8 cellular contexts compared by ENCODE assay signal in genomic region chrX:2497961-2498780, GRCh38. TPM values are rescaled to one million over a fixed set of nuclear protein-coding genes. Genes with fewer than 3 reads are reported as not detected.
DNase-seq lines count a peak whose midpoint lies in the region; ATAC-seq and TF ChIP-seq lines count a peak whose summit lies in the region.

No MANE protein-coding gene starts in this region.

- H2BK120ac ChIP-seq in neuronal stem cell (ENCODE audit: low read depth, low read length): no peak overlapping the region

- TF ChIP-seq CTCF in RWPE2 (IDR thresholded peaks at IDR 0.05; ENCODE audit: poor library complexity, severe bottlenecking) (no peak), fibroblast of lung (conservative IDR thresholded peaks at IDR 0.05 in 1 of 2, IDR thresholded peaks at IDR 0.05 in 1 of 2; ENCODE audit: low read depth in 1 of 2, low read length in 2 of 2) (no peak)

- no peak overlapping the region for H3K27ac ChIP-seq in CD4-positive, CD25-positive, alpha-beta regulatory T cell (ENCODE audit: insufficient read depth, low read length, poor library complexity, severe bottlenecking)
- peak overlapping the region; percentile 14 for H3K27ac ChIP-seq in RWPE2 (ENCODE audit: poor library complexity, severe bottlenecking)
- peak overlapping the region; percentile 34 for H3K27ac ChIP-seq in fibroblast of lung (ENCODE audit: insufficient read depth, low read length)
- H3K27ac ChIP-seq in neuronal stem cell (replicated peaks; ENCODE audit: low read length): peak overlapping the region; percentile 73

- H4K91ac ChIP-seq in neuronal stem cell (ENCODE audit: low read depth, low read length, poor library complexity): no peak overlapping the region

- H4K8ac ChIP-seq in neuronal stem cell (ENCODE audit: low read depth, low read length): no peak overlapping the region

- no peak overlapping the region for H2AK5ac ChIP-seq in neuronal stem cell (ENCODE audit: low read depth, low read length)

- H3K4ac ChIP-seq in neuronal stem cell (ENCODE audit: low read length): no peak overlapping the region

- no peaks in the 10 kb centered on the region for H3K9me3 ChIP-seq in CD4-positive, CD25-positive, alpha-beta regulatory T cell (ENCODE audit: control insufficient read depth in 2 of 2, low read length in 2 of 2)
- no peaks in the 10 kb centered on the region for H3K9me3 ChIP-seq in RWPE2 (ENCODE audit: severe bottlenecking)
- no peaks in the 10 kb centered on the region for H3K9me3 ChIP-seq in fibroblast of lung (ENCODE audit: control insufficient read depth, insufficient read depth, low read depth, low read length)
- H3K9me3 ChIP-seq in neuronal stem cell (replicated peaks in 1 of 2; ENCODE audit: control insufficient read depth in 2 of 2, insufficient read depth in 1 of 2, low read depth in 1 of 2, low read length in 2 of 2): no peaks in the 10 kb centered on the region

- peak overlapping the region; percentile 87 to 95 (median 90) for H3K4me3 Mint-ChIP-seq in CD4-positive, CD25-positive, alpha-beta regulatory T cell

- H3K4me1 Mint-ChIP-seq in CD4-positive, CD25-positive, alpha-beta regulatory T cell: peaks cover 18 to 47% (median 25%) of the 10 kb centered on the region in 4 donors

- DNase-seq in CD4-positive, CD25-positive, alpha-beta regulatory T cell: no peak
- no peak for DNase-seq in RWPE2 (ENCODE audit: low spot score)
- peak; percentile 55 to 85 for DNase-seq in fibroblast of lung (ENCODE audit: low read depth in 2 of 2)
- no peak for DNase-seq in neuronal stem cell (ENCODE audit: low spot score)
- DNase-seq in cerebellar nuclear complex (lab: John Stamatoyannopoulos, UW): no peak
- DNase-seq in stimulated activated CD4-positive, alpha-beta T cell treated with anti-CD3 and anti-CD28 coated beads, Interleukin-1b, Interleukin-23, amount 100 ng/mL, for 48 hours: no peak
- no peak for DNase-seq in central memory CD4-positive, alpha-beta T cell

- H3K27me3 ChIP-seq in CD4-positive, CD25-positive, alpha-beta regulatory T cell (ENCODE audit: control insufficient read depth, insufficient read depth, low read length): no peaks in the 10 kb centered on the region
- H3K27me3 ChIP-seq in RWPE2 (ENCODE audit: insufficient read depth, poor library complexity, severe bottlenecking) (no peaks in the 10 kb centered on the region), fibroblast of lung (ENCODE audit: control insufficient read depth, insufficient read depth, low read length) (no peaks in the 10 kb centered on the region), neuronal stem cell (ENCODE audit: control insufficient read depth in 3 of 3, insufficient read depth in 3 of 3, low read depth in 1 of 3, low read length in 3 of 3) (no peaks in the 10 kb centered on the region)

- H3K4me2 ChIP-seq in fibroblast of lung (ENCODE audit: extremely low read depth, insufficient read depth, low read length) (peak overlapping the region; percentile 90), neuronal stem cell (ENCODE audit: insufficient read depth, low read length, poor library complexity, severe bottlenecking) (peak overlapping the region; percentile 47)

- no peak for ATAC-seq in CD4-positive, CD25-positive, alpha-beta regulatory T cell (ENCODE audit: low read depth in 2 of 2)
- ATAC-seq in RWPE2 (ENCODE audit: low read depth) (no peak), HG02610 (IDR thresholded peaks at IDR 0.05; ENCODE audit: unreplicated experiment) (no peak)

- H3K18ac ChIP-seq in neuronal stem cell (ENCODE audit: low read length): no peak overlapping the region

- no peaks in the 10 kb centered on the region for H3K9me3 Mint-ChIP-seq in CD4-positive, CD25-positive, alpha-beta regulatory T cell

- no peak overlapping the region for H3K14ac ChIP-seq in neuronal stem cell (ENCODE audit: low read length)

- peaks cover 22% of the 10 kb centered on the region for H3K4me1 ChIP-seq in CD4-positive, CD25-positive, alpha-beta regulatory T cell (ENCODE audit: control insufficient read depth, insufficient read depth, low read length, poor library complexity, severe bottlenecking)
- H3K4me1 ChIP-seq in RWPE2 (ENCODE audit: insufficient read depth, poor library complexity, severe bottlenecking): peaks cover 22% of the 10 kb centered on the region
- peaks cover 10% of the 10 kb centered on the region for H3K4me1 ChIP-seq in fibroblast of lung (ENCODE audit: control insufficient read depth, extremely low read depth, insufficient read depth, low read length)
- peaks cover 8 to 13% of the 10 kb centered on the region in 2 donors for H3K4me1 ChIP-seq in neuronal stem cell (ENCODE audit: control insufficient read depth in 2 of 2, insufficient read depth in 1 of 2, low read depth in 1 of 2, low read length in 2 of 2)

- H3K27ac Mint-ChIP-seq in CD4-positive, CD25-positive, alpha-beta regulatory T cell: peak overlapping the region; percentile 60 to 92 (median 75)

- H4K20me1 ChIP-seq in fibroblast of lung (ENCODE audit: control insufficient read depth, extremely low read depth, insufficient read depth, low read length): no peaks in the 10 kb centered on the region

- H3K36me3 ChIP-seq in CD4-positive, CD25-positive, alpha-beta regulatory T cell (ENCODE audit: control insufficient read depth, insufficient read depth, low read length): no peaks in the 10 kb centered on the region
- H3K36me3 ChIP-seq in RWPE2 (ENCODE audit: low read depth) (peaks cover 34% of the 10 kb centered on the region), fibroblast of lung (ENCODE audit: control insufficient read depth, insufficient read depth, low read length) (no peaks in the 10 kb centered on the region), neuronal stem cell (replicated peaks in 1 of 2; ENCODE audit: control insufficient read depth in 2 of 2, insufficient read depth in 2 of 2, low read length in 2 of 2) (peaks cover 0 to 42% of the 10 kb centered on the region in 2 donors)

- no peak overlapping the region for H2AFZ ChIP-seq in fibroblast of lung (ENCODE audit: low read length)
- H2AFZ ChIP-seq in neuronal stem cell (ENCODE audit: low read length): peak overlapping the region; percentile 8

- peaks cover 6% of the 10 kb centered on the region for H3K36me3 Mint-ChIP-seq in CD4-positive, CD25-positive, alpha-beta regulatory T cell

- H3K79me2 ChIP-seq in fibroblast of lung (ENCODE audit: control insufficient read depth, insufficient read depth, low read length): peaks cover 45% of the 10 kb centered on the region

- H3K9ac ChIP-seq in fibroblast of lung (ENCODE audit: insufficient read depth, low read length) (no peak overlapping the region), neuronal stem cell (ENCODE audit: low read depth, low read length, poor library complexity) (no peak overlapping the region)

- no peak overlapping the region for H2BK12ac ChIP-seq in neuronal stem cell (ENCODE audit: low read length)

- H2BK5ac ChIP-seq in neuronal stem cell (ENCODE audit: low read length): no peak overlapping the region

- no CpG with 5 or more reads among the region's 11 CpGs for WGBS in neuronal stem cell (ENCODE audit: extremely low coverage in 2 of 2, insufficient read length in 2 of 2, insufficient replicate concordance in 1 of 2), 2 donors

- H3K4me3 ChIP-seq in CD4-positive, CD25-positive, alpha-beta regulatory T cell (ENCODE audit: low read depth, low read length): peak overlapping the region; percentile 73
- H3K4me3 ChIP-seq in RWPE2 (ENCODE audit: severe bottlenecking) (no peak overlapping the region), fibroblast of lung (replicated peaks in 1 of 4; ENCODE audit: control extremely low read depth in 1 of 4, insufficient read depth in 1 of 4, low read depth in 3 of 4, low read length in 4 of 4) (peak overlapping the region; percentile 73 to 89 (median 84)), neuronal stem cell (ENCODE audit: low read length in 2 of 2) (peak overlapping the region in 1 of 2 donors; percentile 56)

- H3K27me3 Mint-ChIP-seq in CD4-positive, CD25-positive, alpha-beta regulatory T cell: no peaks in the 10 kb centered on the region

- no peak overlapping the region for H3K23ac ChIP-seq in neuronal stem cell (ENCODE audit: low read depth, low read length, poor library complexity)

- H2BK15ac ChIP-seq in neuronal stem cell (ENCODE audit: low read length): no peak overlapping the region

- H3K79me1 ChIP-seq in neuronal stem cell (ENCODE audit: low read depth, low read length): peaks cover 8% of the 10 kb centered on the region

RNA-seq across cellular contexts. Expression of gene DHRSX, which starts 2.6 kb away (rescaled TPM):
- 18.4 TPM for total RNA-seq in CD4-positive, CD25-positive, alpha-beta regulatory T cell
- polyA plus RNA-seq in CD4-positive, CD25-positive, alpha-beta regulatory T cell: 10 to 100 TPM; 16.5 to 21.8 (median 19.2) TPM
- total RNA-seq in fibroblast of lung: 23.9 and 25.6 TPM in 2 replicates
- 23.7 and 24.9 TPM in 2 replicates for polyA plus RNA-seq in fibroblast of lung
- polyA plus RNA-seq in fibroblast of lung (2012): 21.2 and 24.6 TPM in 2 replicates
- polyA minus RNA-seq in fibroblast of lung (ENCODE audit: low replicate concordance): 61.9 and 87.8 TPM in 2 replicates
- polyA plus RNA-seq in neuronal stem cell (2013, experiment 1 of 2): 24.5 TPM
- polyA plus RNA-seq in neuronal stem cell (2013, experiment 2 of 2): 24.6 TPM

RNA-seq across cellular contexts. Expression of gene ZBED1, which starts 2.6 kb away (rescaled TPM):
- total RNA-seq in CD4-positive, CD25-positive, alpha-beta regulatory T cell: 19.5 TPM
- 10 to 100 TPM; 28.5 to 39.2 (median 32.5) TPM for polyA plus RNA-seq in CD4-positive, CD25-positive, alpha-beta regulatory T cell
- total RNA-seq in fibroblast of lung: 24.8 and 27.7 TPM in 2 replicates
- polyA plus RNA-seq in fibroblast of lung: 14.4 and 14.5 TPM in 2 replicates
- 16.3 and 17.2 TPM in 2 replicates for polyA plus RNA-seq in fibroblast of lung (2012)
- 14.6 and 20.5 TPM in 2 replicates for polyA minus RNA-seq in fibroblast of lung (ENCODE audit: low replicate concordance)
- polyA plus RNA-seq in neuronal stem cell (2013, experiment 1 of 2): 19.2 TPM
- 18.2 TPM for polyA plus RNA-seq in neuronal stem cell (2013, experiment 2 of 2)

Comparison
In these comparisons a context has a peak if more than half of its experiments do, and no peak if none do; other contexts are left out.
1. DNase-seq: peak in fibroblast of lung (2 of 2); none in CD4-positive, CD25-positive, alpha-beta regulatory T cell (0 of 3), RWPE2 (single experiment), neuronal stem cell (single experiment), cerebellar nuclear complex (0 of 2), stimulated activated CD4-positive, alpha-beta T cell treated with anti-CD3 and anti-CD28 coated beads, Interleukin-1b, Interleukin-23, amount 100 ng/mL, for 48 hours (single experiment) and central memory CD4-positive, alpha-beta T cell (single experiment).